In genomic region chr1:53063744-53064515, GRCh38 we compare ENCODE assay signal across 1 cellular context.
TF ChIP-seq lines count a peak whose summit lies in the region.

No MANE protein-coding gene starts in this region.

TF ChIP-seq in K562, 482 proteins besides CTCF, POLR2A, EP300 and RAD21 (continued from another document):
- TF ChIP-seq ATF4 (CRISPR knock-in tag; IDR thresholded peaks at IDR 0.05) (no peak), KDM4B (IDR thresholded peaks at IDR 0.05; ENCODE audit: borderline replicate concordance in 2 of 2, low read depth in 1 of 2) (no peak), IRF1 (CRISPR knock-in tag; IDR thresholded peaks at IDR 0.05; ENCODE audit: borderline replicate concordance) (no peak), TCF3 (CRISPR knock-in tag; IDR thresholded peaks at IDR 0.05) (no peak), HINFP (tag; conservative IDR thresholded peaks at IDR 0.05; ENCODE audit: low read depth) (no peak), TRIM25 (IDR thresholded peaks at IDR 0.05; ENCODE audit: borderline replicate concordance) (no peak), MXI1 (IDR thresholded peaks at IDR 0.05; ENCODE audit: low read depth, low read length) (no peak), HDAC1 (IDR thresholded peaks at IDR 0.05) (no peak), ELF4 (CRISPR knock-in tag; IDR thresholded peaks at IDR 0.05) (no peak), ZBTB40 (IDR thresholded peaks at IDR 0.05) (no peak), ZBTB40 (CRISPR knock-in tag; IDR thresholded peaks at IDR 0.05) (no peak), ZBTB1 (CRISPR knock-in tag; IDR thresholded peaks at IDR 0.05; ENCODE audit: borderline replicate concordance, low read depth) (no peak), FOXP1 (CRISPR knock-in tag; IDR thresholded peaks at IDR 0.05) (no peak), NR4A1 (CRISPR knock-in tag; IDR thresholded peaks at IDR 0.05) (no peak), NR4A1 (tag; IDR thresholded peaks at IDR 0.05) (no peak)
TF ChIP-seq in K562: peak in this region for 0.
